ENCODE assay signal across 9 cellular contexts in the genomic region with DNA sequence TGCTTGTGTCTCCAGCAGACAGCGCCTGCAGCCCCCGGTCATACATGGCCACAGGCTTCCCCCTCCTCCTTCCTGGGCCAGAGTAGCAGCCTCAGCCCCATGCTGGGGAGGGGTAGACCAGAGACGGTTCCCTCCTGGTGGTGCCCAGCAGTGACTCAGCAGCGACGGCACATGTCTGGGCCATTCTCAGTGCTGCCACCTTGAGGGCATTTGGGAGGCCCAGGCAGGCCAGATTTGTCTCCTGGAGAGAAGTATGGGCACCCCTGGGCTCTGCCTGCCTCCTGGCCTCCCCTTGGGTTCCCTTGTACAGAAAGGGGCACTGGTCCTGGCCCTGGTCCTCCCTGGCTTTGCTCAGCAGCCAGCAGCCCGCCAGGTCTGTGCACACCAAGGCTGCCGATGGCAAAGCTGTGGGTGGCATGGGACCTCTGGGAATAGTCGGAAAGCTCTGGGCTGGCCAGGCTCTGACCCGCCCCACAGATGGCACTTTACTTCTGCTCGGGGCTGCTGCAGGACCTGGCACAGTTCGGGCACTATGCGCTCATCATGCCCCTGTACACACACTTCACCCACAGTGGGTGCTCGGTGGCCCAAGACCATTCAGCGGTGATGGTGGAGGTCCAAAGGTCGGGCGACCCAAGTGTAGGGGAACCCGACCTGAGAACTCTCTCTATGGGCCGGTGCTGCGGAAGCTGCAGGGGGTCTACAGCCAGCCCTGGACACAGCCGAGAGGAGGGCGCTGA. TPM values are rescaled to one million over a fixed set of nuclear protein-coding genes. Genes with fewer than 3 reads are reported as not detected.
DNase-seq lines count a peak whose midpoint lies in the region; ATAC-seq and TF ChIP-seq lines count a peak whose summit lies in the region.
"Had no signal": no experiment of that assay in that cellular context is flagged by ENCODE, and none has a peak within 500 bp of the region (broad histone marks: within the 10 kb centered on the region; RNA-seq: fewer than 3 reads in every experiment).

No MANE protein-coding gene starts in this region.

- H3K4me3 ChIP-seq in Peyer's patch, result no peak overlapping the region
- no peak overlapping the region for H3K4me3 ChIP-seq in tibial nerve
- H3K4me3 ChIP-seq: skin epidermis had no signal

- H3K9me3 Mint-ChIP-seq in glutamatergic neuron (ENCODE audit: unreplicated experiment), result no peaks in the 10 kb centered on the region

- no peaks in the 10 kb centered on the region for H3K27me3 ChIP-seq in Peyer's patch
- no peaks in the 10 kb centered on the region for H3K27me3 ChIP-seq in tibial nerve

- H3K4me1 Mint-ChIP-seq in glutamatergic neuron (ENCODE audit: low read depth, unreplicated experiment), result no peaks in the 10 kb centered on the region

- no peak for TF ChIP-seq EP300 in tibial nerve (IDR thresholded peaks at IDR 0.05)

- H3K4me1 ChIP-seq in Peyer's patch (peaks cover 0 to 9% (median 4%) of the 10 kb centered on the region in 4 donors), tibial nerve (peaks cover 0 to 13% (median 0%) of the 10 kb centered on the region in 4 donors)

- no peak for ATAC-seq in omental fat pad (ENCODE audit: low FRiP score)

- H3K27ac Mint-ChIP-seq in glutamatergic neuron (ENCODE audit: unreplicated experiment), result no peak overlapping the region

- no peak overlapping the region for H3K4me3 Mint-ChIP-seq in glutamatergic neuron (ENCODE audit: unreplicated experiment)

- H3K36me3 Mint-ChIP-seq in glutamatergic neuron (ENCODE audit: unreplicated experiment), result no peaks in the 10 kb centered on the region

- 78 to 96% methylated on average over 12 to 14 of the region's 21 CpGs for WGBS in tibial nerve, 2 donors

- no peak overlapping the region for H3K27ac ChIP-seq in Peyer's patch
- H3K27ac ChIP-seq in tibial nerve, result no peak overlapping the region
- H3K27ac ChIP-seq: skin epidermis had no signal

- TF ChIP-seq POLR2A in Peyer's patch (IDR thresholded peaks at IDR 0.05), result no peak
- TF ChIP-seq POLR2A in tibial nerve (IDR thresholded peaks at IDR 0.05), result no peak

- H3K27me3 Mint-ChIP-seq in glutamatergic neuron (ENCODE audit: unreplicated experiment), result peaks cover 13% of the 10 kb centered on the region

- H3K36me3 ChIP-seq in Peyer's patch (no peaks in the 10 kb centered on the region), tibial nerve (no peaks in the 10 kb centered on the region)

- H3K9me3 ChIP-seq in Peyer's patch, result no peaks in the 10 kb centered on the region
- H3K9me3 ChIP-seq in tibial nerve, result no peaks in the 10 kb centered on the region

- DNase-seq in AG20443 (ENCODE audit: low spot score) (peak; percentile 83), GM20000 (ENCODE audit: low spot score) (peak; percentile 72), Peyer's patch (peak; percentile 36 to 77 (median 71)), activated T-helper 1 cell treated with Interleukin-2 at 50 U/mL for 16 hours (ENCODE audit: low read depth) (peak; percentile 24), glutamatergic neuron (peak; percentile 75), omental fat pad (ENCODE audit: low spot score) (no peak), tibial nerve (ENCODE audit: low spot score in 2 of 2) (no peak)
- DNase-seq in stimulated activated CD4-positive, alpha-beta T cell treated with anti-CD3 and anti-CD28 coated beads, Interleukin-1b, Interleukin-23, amount 100 ng/mL, for 24 hours (ENCODE audit: low read depth in 4 of 4, low spot score in 1 of 4), result peak; percentile 62 to 73 (median 64)

- TF ChIP-seq CTCF in GM20000 (IDR thresholded peaks at IDR 0.05; ENCODE audit: extremely low read depth, missing control alignments), result peak; percentile 68
- TF ChIP-seq CTCF in Peyer's patch (IDR thresholded peaks at IDR 0.05), result peak in 5 of 6 experiments; percentile 27 to 79 (median 64)
- peak; percentile 67 for TF ChIP-seq CTCF in glutamatergic neuron (IDR thresholded peaks at IDR 0.05; ENCODE audit: partially characterized antibody, unreplicated experiment)
- no peak for TF ChIP-seq CTCF in omental fat pad (IDR thresholded peaks at IDR 0.05)
- TF ChIP-seq CTCF in tibial nerve (IDR thresholded peaks at IDR 0.05), result peak in 2 of 5 experiments; percentile 22 to 24

RNA-seq across cellular contexts. Expression of gene ALPI, which starts 11.4 kb away (rescaled TPM):
- total RNA-seq in Peyer's patch (100 to 1,000 TPM in 3 of 4 donors, 10 to 100 TPM in 1; 22.3 to 473 (median 350) TPM), glutamatergic neuron (ENCODE audit: unreplicated experiment) (not detected), omental fat pad (not detected), tibial nerve (not detected)

RNA-seq across cellular contexts. Expression of gene ALPG, which starts 37.9 kb away (rescaled TPM):
- total RNA-seq in Peyer's patch, result not detected
- 2.4 TPM for total RNA-seq in glutamatergic neuron (ENCODE audit: unreplicated experiment)
- total RNA-seq in omental fat pad, result not detected
- not detected for total RNA-seq in tibial nerve

RNA-seq across cellular contexts. Expression of gene ECEL1, which starts 43.1 kb away (rescaled TPM):
- total RNA-seq in Peyer's patch, result not detected
- total RNA-seq in glutamatergic neuron (ENCODE audit: unreplicated experiment), result 2.3 TPM
- 1 to 10 TPM in 2 of 4 donors, under 1 TPM in 1, not detected in 1; 0.19 to 1.1 (median 1.0) TPM for total RNA-seq in omental fat pad
- total RNA-seq in tibial nerve, result 1 to 10 TPM in 3 of 4 donors, not detected in 1; 1.0 to 7.3 (median 1.8) TPM

Comparison
In these comparisons a context has a peak if more than half of its experiments do, and no peak if none do; other contexts are left out.
1. DNase-seq: peak in AG20443 (single experiment), GM20000 (single experiment), Peyer's patch (3 of 3), activated T-helper 1 cell treated with Interleukin-2 at 50 U/mL for 16 hours (single experiment), glutamatergic neuron (single experiment) and stimulated activated CD4-positive, alpha-beta T cell treated with anti-CD3 and anti-CD28 coated beads, Interleukin-1b, Interleukin-23, amount 100 ng/mL, for 24 hours (4 of 4); none in omental fat pad (single experiment) and tibial nerve (0 of 2).
2. CTCF ChIP-seq: peak in GM20000 (single experiment), Peyer's patch (5 of 6) and glutamatergic neuron (single experiment); none in omental fat pad (0 of 3).
3. RNA of gene ALPI, which starts 11.4 kb away (total RNA-seq): 22.3 to 473 TPM in Peyer's patch; not detected in glutamatergic neuron (single experiment), not detected in omental fat pad and not detected in tibial nerve; every median in the first group is over 10 times any median in the second.